Comparison of ENCODE assay signal across 25 cellular contexts in genomic region chr11:1776331-1776851, GRCh38. TPM values are rescaled to one million over a fixed set of nuclear protein-coding genes. Genes with fewer than 3 reads are reported as not detected.
"Had no signal": no experiment of that assay in that cellular context is flagged by ENCODE, and none has a peak within 500 bp of the region (broad histone marks: within the 10 kb centered on the region; RNA-seq: fewer than 3 reads in every experiment).

No MANE protein-coding gene starts in this region.

- H3K36me3 Mint-ChIP-seq: naive thymus-derived CD8-positive, alpha-beta T cell; stimulated activated naive B cell treated with anti-CD40 and anti-IgM and Interleukin-4, amounts not matched to agents 10 μg/mL and 1 μg/mL and 100 μg/mL, for 72 hours had no signal

- H3K9me3 Mint-ChIP-seq: naive thymus-derived CD8-positive, alpha-beta T cell; stimulated activated naive B cell treated with anti-CD40 and anti-IgM and Interleukin-4, amounts not matched to agents 10 μg/mL and 1 μg/mL and 100 μg/mL, for 72 hours; stimulated activated naive CD8-positive, alpha-beta T cell treated with anti-CD3 and anti-CD28 coated beads, Interleukin-15, amount 100 ng/mL, for 72 hours had no signal

- H3K36me3 ChIP-seq: heart left ventricle, neural progenitor cell, tibial nerve, upper lobe of right lung, vagina had no signal

- H3K27me3 ChIP-seq: dorsolateral prefrontal cortex, neural progenitor cell, testis, tibial nerve, upper lobe of right lung, vagina had no signal

- H3K9ac ChIP-seq: neural progenitor cell had no signal

- H3K4me2 ChIP-seq: neural progenitor cell, smooth muscle cell had no signal

- H3K4me3 ChIP-seq: dorsolateral prefrontal cortex, heart left ventricle, mucosa of descending colon, neural progenitor cell, smooth muscle cell, testis, tibial nerve, upper lobe of right lung, vagina had no signal

- ATAC-seq: esophagus mucosa; heart left ventricle; mucosa of descending colon; naive thymus-derived CD8-positive, alpha-beta T cell; right cardiac atrium; stimulated activated naive B cell treated with anti-CD40 and anti-IgM and Interleukin-4, amounts not matched to agents 10 μg/mL and 1 μg/mL and 100 μg/mL, for 72 hours; stimulated activated naive CD8-positive, alpha-beta T cell treated with anti-CD3 and anti-CD28 coated beads, Interleukin-15, amount 100 ng/mL, for 72 hours; upper lobe of right lung had no signal

- DNase-seq: cortex of kidney; effector CD8-positive, alpha-beta T cell; heart left ventricle; hippocampal formation; kidney glomerular epithelial cell; mammary epithelial cell; mucosa of descending colon; right cardiac atrium; stimulated activated CD4-positive, alpha-beta T cell treated with anti-CD3 and anti-CD28 coated beads, Interleukin-4, amount 100 ng/mL, for 1 hour; stimulated activated naive B cell treated with anti-CD40 and anti-IgM and Interleukin-4, amounts not matched to agents 10 μg/mL and 1 μg/mL and 100 μg/mL, for 72 hours; stimulated activated naive CD8-positive, alpha-beta T cell treated with anti-CD3 and anti-CD28 coated beads, Interleukin-15, amount 100 ng/mL, for 72 hours; testis; upper lobe of right lung had no signal

- H3K4me1 ChIP-seq: neural progenitor cell had no signal

- H3K27ac Mint-ChIP-seq: neural progenitor cell; stimulated activated naive B cell treated with anti-CD40 and anti-IgM and Interleukin-4, amounts not matched to agents 10 μg/mL and 1 μg/mL and 100 μg/mL, for 72 hours; stimulated activated naive CD8-positive, alpha-beta T cell treated with anti-CD3 and anti-CD28 coated beads, Interleukin-15, amount 100 ng/mL, for 72 hours had no signal

- H3K27ac ChIP-seq: dorsolateral prefrontal cortex, heart left ventricle, neural progenitor cell, testis, tibial nerve, upper lobe of right lung, vagina had no signal

- H3K4me3 Mint-ChIP-seq: naive thymus-derived CD8-positive, alpha-beta T cell; neural progenitor cell; stimulated activated naive B cell treated with anti-CD40 and anti-IgM and Interleukin-4, amounts not matched to agents 10 μg/mL and 1 μg/mL and 100 μg/mL, for 72 hours; stimulated activated naive CD8-positive, alpha-beta T cell treated with anti-CD3 and anti-CD28 coated beads, Interleukin-15, amount 100 ng/mL, for 72 hours had no signal

- H3K9me3 ChIP-seq: mucosa of descending colon, testis, upper lobe of right lung, vagina had no signal

- H3K27me3 Mint-ChIP-seq: stimulated activated naive CD8-positive, alpha-beta T cell treated with anti-CD3 and anti-CD28 coated beads, Interleukin-15, amount 100 ng/mL, for 72 hours had no signal

RNA-seq across cellular contexts. Expression of gene IFITM10, which starts 26.0 kb away (rescaled TPM):
- total RNA-seq: glomerular endothelial cell had no signal

RNA-seq across cellular contexts. Expression of gene SYT8, which starts 58.4 kb away (rescaled TPM):
- total RNA-seq: fibroblast of lung; frontal cortex; glomerular endothelial cell; heart left ventricle; naive thymus-derived CD8-positive, alpha-beta T cell; omental fat pad; right cardiac atrium; subcutaneous adipose tissue had no signal
